12 cellular contexts compared by ENCODE assay signal in the genomic region with DNA sequence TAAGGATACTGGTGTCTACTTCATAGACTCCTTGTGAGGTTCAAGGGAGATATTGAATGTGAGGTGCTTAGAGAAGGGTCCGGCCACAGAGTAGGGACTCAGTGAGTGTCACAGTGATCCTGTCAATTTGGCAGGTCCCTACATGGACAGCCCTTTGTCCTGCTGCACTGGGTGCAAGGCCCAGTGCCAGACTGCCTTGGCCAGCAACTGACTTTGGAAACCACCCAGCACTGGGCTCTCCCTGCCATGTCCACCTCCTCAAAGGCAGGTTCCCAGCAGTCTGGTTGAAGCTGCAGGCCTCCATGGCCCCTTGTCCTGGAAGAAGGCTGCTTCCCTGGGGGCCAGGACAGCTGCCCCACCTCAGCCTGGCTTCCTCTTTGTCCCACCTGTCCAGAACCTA. TPM values are rescaled to one million over a fixed set of nuclear protein-coding genes. Genes with fewer than 3 reads are reported as not detected.
DNase-seq lines count a peak whose midpoint lies in the region; ATAC-seq and TF ChIP-seq lines count a peak whose summit lies in the region.
"Not testable (repeated sequence)": the region's sequence is repeated elsewhere in the genome, so short reads cannot be mapped to it uniquely, and the experiment has no call there.
"Had no signal": no experiment of that assay in that cellular context is flagged by ENCODE, and none has a peak within 500 bp of the region (broad histone marks: within the 10 kb centered on the region; RNA-seq: fewer than 3 reads in every experiment).

No MANE protein-coding gene starts in this region.

- H3K79me2 ChIP-seq in PC-3 (ENCODE audit: low read length); smooth muscle cell (ENCODE audit: low read depth): not testable (repeated sequence)

- H3K4me1 ChIP-seq in PC-3 (ENCODE audit: insufficient read depth, low read length); smooth muscle cell (ENCODE audit: low read depth); aorta (ENCODE audit: control insufficient read depth in 1 of 2, insufficient read depth in 2 of 2, low read length in 2 of 2): not testable (repeated sequence)

- not testable (repeated sequence) for ATAC-seq in PC-3
- ATAC-seq in Right ventricle myocardium inferior = peak; percentile 77
- ATAC-seq in left cardiac atrium = peak; percentile 22 to 65
- ATAC-seq in left lobe of liver = peak; percentile 90
- peak; percentile 26 for ATAC-seq in aorta (ENCODE audit: low FRiP score)

- BruUV-seq in PC-3 (replicated peaks; lab: Mats Ljungman, UMichigan) = not testable (repeated sequence)
- BruUV-seq in MCF 10A (replicated peaks; lab: Mats Ljungman, UMichigan) = TSS peak; percentile 37

- H3K4me2 ChIP-seq in PC-3 (ENCODE audit: low read length); smooth muscle cell: not testable (repeated sequence)

- DNase-seq in PC-3; MCF 10A (ENCODE audit: unreplicated experiment); Right ventricle myocardium inferior (ENCODE audit: missing footprints); left cardiac atrium; left lobe of liver (ENCODE audit: low spot score); smooth muscle cell (lab: John Stamatoyannopoulos, UW; ENCODE audit: unreplicated experiment); aorta: not testable (repeated sequence)

- not testable (repeated sequence) for H3K27ac Mint-ChIP-seq in MCF 10A (ENCODE audit: low read depth, unreplicated experiment)

- not testable (repeated sequence) for H3K4me3 Mint-ChIP-seq in MCF 10A (ENCODE audit: unreplicated experiment)

- H4K20me1 ChIP-seq in PC-3 (ENCODE audit: low read length); smooth muscle cell (ENCODE audit: low read depth): not testable (repeated sequence)

- H3K9ac ChIP-seq in PC-3 (ENCODE audit: low read length) = not testable (repeated sequence)
- H3K9ac ChIP-seq in smooth muscle cell (ENCODE audit: low read depth) = peak overlapping the region; percentile 63

- CTCF ChIA-PET in PC-3 (lab: Charles Lee); MCF 10A (lab: Yijun Ruan, JAX): not testable (repeated sequence)

- H3K27me3 Mint-ChIP-seq in MCF 10A (ENCODE audit: insufficient read depth, unreplicated experiment) = not testable (repeated sequence)

- H3K36me3 ChIP-seq in PC-3 (ENCODE audit: low read depth, low read length); smooth muscle cell (ENCODE audit: low read depth); aorta (ENCODE audit: control insufficient read depth in 1 of 2, insufficient read depth in 2 of 2, low read length in 1 of 2): not testable (repeated sequence)

- H3K27ac ChIP-seq in PC-3 (ENCODE audit: low read length) (peak overlapping the region; percentile 69; the same call in 1 of the 2 replicates), smooth muscle cell (ENCODE audit: low read depth) (peak overlapping the region; percentile 92)
- not testable (repeated sequence) for H3K27ac ChIP-seq in aorta (ENCODE audit: low read depth in 1 of 2, low read length in 2 of 2)

- not testable (repeated sequence) for TF ChIP-seq CTCF in PC-3 (conservative IDR thresholded peaks at IDR 0.05; ENCODE audit: low read depth, low read length); MCF 10A (IDR thresholded peaks at IDR 0.05; ENCODE audit: unreplicated experiment); smooth muscle cell (IDR thresholded peaks at IDR 0.05; ENCODE audit: borderline replicate concordance, insufficient read depth, poor library complexity, severe bottlenecking)

- intact Hi-C loops in PC-3 (cut with micrococcal nuclease); MCF 10A (cut with micrococcal nuclease); Right ventricle myocardium inferior (cut with DNase I); left cardiac atrium (cut with DNase I); aorta (cut with DNase I): not testable (repeated sequence)

- not testable (repeated sequence) for H3K27me3 ChIP-seq in PC-3 (ENCODE audit: low read length); smooth muscle cell (ENCODE audit: low read depth); aorta (ENCODE audit: control insufficient read depth in 1 of 2, insufficient read depth in 2 of 2, low read length in 1 of 2)

- not testable (repeated sequence) for H2AFZ ChIP-seq in PC-3 (ENCODE audit: low read length); smooth muscle cell (ENCODE audit: low read depth)

- not testable (repeated sequence) for H3K36me3 Mint-ChIP-seq in MCF 10A (ENCODE audit: insufficient read depth, unreplicated experiment)

- H3K9me3 Mint-ChIP-seq in MCF 10A (ENCODE audit: unreplicated experiment) = not testable (repeated sequence)

- not testable (repeated sequence) for H3K9me2 ChIP-seq in PC-3 (replicated peaks; ENCODE audit: low read length)

- not testable (repeated sequence) for H3K4me1 Mint-ChIP-seq in MCF 10A (ENCODE audit: insufficient read depth, unreplicated experiment)

- not testable (repeated sequence) for H3K4me3 ChIP-seq in PC-3 (ENCODE audit: low read length); smooth muscle cell; aorta (ENCODE audit: low read length in 2 of 2)

- no CpG with 5 or more reads among the region's 1 CpG for WGBS in smooth muscle cell (ENCODE audit: low lambda C conversion rate)
- WGBS in aorta, 2 donors = no CpG with 5 or more reads among the region's 1 CpG

- POLR2A ChIA-PET in PC-3 (lab: Charles Lee; ENCODE audit: unreplicated experiment); MCF 10A (lab: Yijun Ruan, JAX): not testable (repeated sequence)

- H3K9me3 ChIP-seq in PC-3 (ENCODE audit: low read length); smooth muscle cell (replicated peaks; ENCODE audit: low read depth); aorta (ENCODE audit: control insufficient read depth, low read length): not testable (repeated sequence)

- H3F3A ChIP-seq in PC-3 (ENCODE audit: low read length, unreplicated experiment); smooth muscle cell (ENCODE audit: low read depth): not testable (repeated sequence)

RNA-seq across cellular contexts. Expression of a gene that starts 1.5 kb away (rescaled TPM):
- total RNA-seq in PC-3 (2014; rRNA removed) = 0.69 and 1.1 TPM in 2 replicates
- total RNA-seq in MCF 10A (2022) = 47.3 and 103 TPM in 2 replicates
- 1.1 TPM for total RNA-seq in Right ventricle myocardium inferior
- total RNA-seq in left cardiac atrium = 1 to 10 TPM; 4.1 to 7.0 TPM
- 1.7 TPM for total RNA-seq in left lobe of liver
- 50.1 and 55.1 TPM in 2 replicates for total RNA-seq in smooth muscle cell
- 17.1 and 80.1 TPM in 2 replicates for polyA plus RNA-seq in smooth muscle cell
- under 1 TPM in 1 of 2 donors, not detected in 1; 0.27 TPM for total RNA-seq in aorta
- under 1 TPM in 1 of 2 donors, not detected in 1; 0.82 TPM for polyA plus RNA-seq in aorta
- total RNA-seq: CD4-positive, CD25-positive, alpha-beta regulatory T cell; CD8-positive, alpha-beta memory T cell; GM23338; HT-29 had no signal
- polyA plus RNA-seq: CD4-positive, CD25-positive, alpha-beta regulatory T cell; CD8-positive, alpha-beta memory T cell; GM23338 had no signal

RNA-seq across cellular contexts. Expression of a gene that starts 9.1 kb away (rescaled TPM):
- total RNA-seq in PC-3 (2014; rRNA removed) = not detected in 2 replicates
- not detected in 2 replicates for total RNA-seq in MCF 10A (2022)
- total RNA-seq in Right ventricle myocardium inferior = not detected
- total RNA-seq in left cardiac atrium = not detected
- total RNA-seq in left lobe of liver = not detected
- not detected in 2 replicates for total RNA-seq in smooth muscle cell
- polyA plus RNA-seq in smooth muscle cell = not detected in 2 replicates
- total RNA-seq in aorta = not detected
- polyA plus RNA-seq in aorta = not detected
- total RNA-seq: CD4-positive, CD25-positive, alpha-beta regulatory T cell; CD8-positive, alpha-beta memory T cell; Daoy; GM23338; HT-29 had no signal
- polyA plus RNA-seq: CD4-positive, CD25-positive, alpha-beta regulatory T cell; CD8-positive, alpha-beta memory T cell; GM23338 had no signal

RNA-seq across cellular contexts. Expression of a gene that starts 41.1 kb away (rescaled TPM):
- 5.6 and 7.1 TPM in 2 replicates for total RNA-seq in PC-3 (2014; rRNA removed)
- total RNA-seq in MCF 10A (2022) = 15.6 and 16.3 TPM in 2 replicates
- 1.7 TPM for total RNA-seq in Right ventricle myocardium inferior
- total RNA-seq in left cardiac atrium = 1 to 10 TPM; 2.6 to 2.7 TPM
- total RNA-seq in left lobe of liver = 14.8 TPM
- total RNA-seq in smooth muscle cell = 5.3 and 7.9 TPM in 2 replicates
- polyA plus RNA-seq in smooth muscle cell = 2.6 and 5.0 TPM in 2 replicates
- total RNA-seq in aorta = 10 to 100 TPM in 1 of 2 donors, 1 to 10 TPM in 1; 7.3 to 21.8 TPM
- 10 to 100 TPM in 1 of 2 donors, 1 to 10 TPM in 1; 2.9 to 13.3 TPM for polyA plus RNA-seq in aorta
